ENCODE assay signal across 8 cellular contexts in genomic region chr5:34656700-34657549, GRCh38. TPM values are rescaled to one million over a fixed set of nuclear protein-coding genes. Genes with fewer than 3 reads are reported as not detected.
A peak's percentile ranks its signal among the peaks of the same experiment; 100 is the strongest.
DNase-seq lines count a peak whose midpoint lies in the region; ATAC-seq and TF ChIP-seq lines count a peak whose summit lies in the region.

No MANE protein-coding gene starts in this region.

- intact Hi-C loops in esophagus muscularis mucosa (cut with DNase I) (loop anchor here (5.0 kb wide), 3 partner anchors 135 to 255 kb away; no protein-coding TSS in a partner anchor), OCI-LY7 (cut with micrococcal nuclease; ENCODE audit: unreplicated experiment) (no loop called here)

- H2AFZ ChIP-seq in GM23338 = no peak overlapping the region
- no peak overlapping the region for H2AFZ ChIP-seq in OCI-LY7 (ENCODE audit: low read length)

- TF ChIP-seq EP300 in esophagus muscularis mucosa (IDR thresholded peaks at IDR 0.05) = no peak

- H3K9me3 ChIP-seq in esophagus muscularis mucosa (no peaks in the 10 kb centered on the region), OCI-LY7 (ENCODE audit: low read length) (no peaks in the 10 kb centered on the region)

- H4K20me1 ChIP-seq in GM23338 (replicated peaks; ENCODE audit: insufficient read depth) (peaks cover 34% of the 10 kb centered on the region), OCI-LY7 (ENCODE audit: insufficient read depth, low read length) (no peaks in the 10 kb centered on the region)

- no peaks in the 10 kb centered on the region; the same call in 2 of the 3 replicates for H3K9me3 Mint-ChIP-seq in GM23338
- no peaks in the 10 kb centered on the region for H3K9me3 Mint-ChIP-seq in WTC11
- H3K9me3 Mint-ChIP-seq in nephron progenitor cell = no peaks in the 10 kb centered on the region

- ATAC-seq in GM23338 = peak; percentile 28
- no peak for ATAC-seq in WTC11

- H3K27ac ChIP-seq in GM23338 (ENCODE audit: low read depth) (peak overlapping the region; percentile 93), esophagus muscularis mucosa (replicated peaks in 1 of 4) (peak overlapping the region; percentile 90 to 98 (median 94)), OCI-LY7 (ENCODE audit: low read depth, low read length, poor library complexity, severe bottlenecking) (no peak overlapping the region)

- H3K27me3 ChIP-seq in GM23338 (ENCODE audit: insufficient read depth) = no peaks in the 10 kb centered on the region
- H3K27me3 ChIP-seq in esophagus muscularis mucosa = no peaks in the 10 kb centered on the region

- H3F3A ChIP-seq in GM23338 (replicated peaks; ENCODE audit: low read depth) = peaks cover 4% of the 10 kb centered on the region

- H3K27ac Mint-ChIP-seq in GM23338 = 0 out of 2 replicates have a peak overlapping the region, but pooled peaks have one; percentile 71
- H3K27ac Mint-ChIP-seq in WTC11 = peak overlapping the region; percentile 89; the same call in 1 of the 2 replicates
- H3K27ac Mint-ChIP-seq in nephron progenitor cell = no peak overlapping the region

- H3K4me1 ChIP-seq in GM23338 (ENCODE audit: insufficient read depth) (peaks cover 53% of the 10 kb centered on the region), esophagus muscularis mucosa (peaks cover 16 to 37% (median 31%) of the 10 kb centered on the region in 4 donors), OCI-LY7 (ENCODE audit: insufficient read depth, low read length, poor library complexity, severe bottlenecking) (no peaks in the 10 kb centered on the region)

- H3K4me2 ChIP-seq in GM23338 = peak overlapping the region; percentile 88
- H3K4me2 ChIP-seq in OCI-LY7 (ENCODE audit: low read length) = no peak overlapping the region

- WGBS in esophagus muscularis mucosa = 0% methylated on average over 31 of the region's 61 CpGs

- DNase-seq in AG08396 (ENCODE audit: low spot score) = peak; percentile 39
- DNase-seq in GM23338 (ENCODE audit: low spot score) = peak; percentile 55
- no peak for DNase-seq in WTC11 (ENCODE audit: low spot score)
- DNase-seq in esophagus muscularis mucosa (ENCODE audit: extremely low spot score) = no peak
- peak; percentile 45 for DNase-seq in nephron progenitor cell
- DNase-seq in HUDEP-2 (lab: John Stamatoyannopoulos, UW; ENCODE audit: unreplicated experiment in 76 of 76) = no peak
- DNase-seq in DMS114 treated with DMSO at 0.1 percent for 48 hours (lab: John Stamatoyannopoulos, UW; ENCODE audit: unreplicated experiment) = no peak
- no peak for DNase-seq in OCI-LY7 (ENCODE audit: low spot score)

- H3K4me1 Mint-ChIP-seq in GM23338 = peaks cover 41% of the 10 kb centered on the region
- H3K4me1 Mint-ChIP-seq in WTC11 = peaks cover 67% of the 10 kb centered on the region
- H3K4me1 Mint-ChIP-seq in nephron progenitor cell = peaks cover 31% of the 10 kb centered on the region

- H3K4me3 ChIP-seq in GM23338 = peak overlapping the region; percentile 91
- peak overlapping the region; percentile 65 to 98 (median 86) for H3K4me3 ChIP-seq in esophagus muscularis mucosa
- no peak overlapping the region for H3K4me3 ChIP-seq in OCI-LY7 (ENCODE audit: low read depth, low read length, poor library complexity, severe bottlenecking)

- peaks cover 51% of the 10 kb centered on the region for H3K79me2 ChIP-seq in GM23338 (replicated peaks; ENCODE audit: insufficient read depth)
- no peaks in the 10 kb centered on the region for H3K79me2 ChIP-seq in OCI-LY7 (ENCODE audit: insufficient read depth, low read depth, low read length)

- CTCF ChIA-PET in WTC11 (lab: Charles Lee) (interaction anchor here (0.5 to 1.7 kb wide), 5 partner anchors 29 to 182 kb away, joined by 3 to 5 read pairs (median 3); no protein-coding TSS in a partner anchor), OCI-LY7 (lab: Charles Lee; ENCODE audit: unreplicated experiment) (no interaction called here)

- TF ChIP-seq POLR2A in esophagus muscularis mucosa (IDR thresholded peaks at IDR 0.05; ENCODE audit: low read depth) = no peak

- TF ChIP-seq CTCF in GM23338 (conservative IDR thresholded peaks at IDR 0.05; ENCODE audit: low read depth in 2 of 2) = no peak
- no peak for TF ChIP-seq CTCF in WTC11 (IDR thresholded peaks at IDR 0.05)
- no peak for TF ChIP-seq CTCF in esophagus muscularis mucosa (IDR thresholded peaks at IDR 0.05)
- no peak for TF ChIP-seq CTCF in nephron progenitor cell (IDR thresholded peaks at IDR 0.05)
- no peak for TF ChIP-seq CTCF in OCI-LY7 (conservative IDR thresholded peaks at IDR 0.05; ENCODE audit: low read length)

- H3K36me3 Mint-ChIP-seq in GM23338 (ENCODE audit: low read depth) = peaks cover 15% of the 10 kb centered on the region
- peaks cover 13% of the 10 kb centered on the region for H3K36me3 Mint-ChIP-seq in WTC11
- peaks cover 12% of the 10 kb centered on the region for H3K36me3 Mint-ChIP-seq in nephron progenitor cell (ENCODE audit: low read depth)

- H3K4me3 Mint-ChIP-seq in GM23338 (peak overlapping the region; percentile 90), WTC11 (peak overlapping the region; percentile 77), nephron progenitor cell (peak overlapping the region; percentile 94)

- POLR2A ChIA-PET in WTC11 (lab: Charles Lee) = interaction anchor here (0.8 to 1.9 kb wide), 6 partner anchors 10 to 999 kb away, joined by 3 to 7 read pairs (median 4); partner anchors contain the start of gene TTC23L
- POLR2A ChIA-PET in OCI-LY7 (lab: Charles Lee) = no interaction called here

- BruUV-seq in OCI-LY7 (replicated peaks; lab: Mats Ljungman, UMichigan) = no TSS peak

- peaks cover 4% of the 10 kb centered on the region; the same call in 1 of the 2 replicates for H3K36me3 ChIP-seq in GM23338 (ENCODE audit: insufficient read depth)
- H3K36me3 ChIP-seq in esophagus muscularis mucosa = no peaks in the 10 kb centered on the region
- H3K36me3 ChIP-seq in OCI-LY7 (ENCODE audit: insufficient read depth, low read length) = no peaks in the 10 kb centered on the region

- H3K9me2 ChIP-seq in GM23338 (ENCODE audit: insufficient read depth) (no peaks in the 10 kb centered on the region), OCI-LY7 (ENCODE audit: insufficient read depth, low read length) (no peaks in the 10 kb centered on the region)

- H3K27me3 Mint-ChIP-seq in GM23338 (ENCODE audit: insufficient read depth, low read depth, poor library complexity) = peaks cover 4% of the 10 kb centered on the region
- H3K27me3 Mint-ChIP-seq in WTC11 (ENCODE audit: low read depth) = no peaks in the 10 kb centered on the region
- peaks cover 28% of the 10 kb centered on the region for H3K27me3 Mint-ChIP-seq in nephron progenitor cell (ENCODE audit: low read depth, poor library complexity)

TF ChIP-seq in GM23338, 12 proteins besides CTCF, POLR2A, EP300 and RAD21 (continues in another document):
- no peak for TF ChIP-seq EZH2 (IDR thresholded peaks at IDR 0.05; ENCODE audit: low read depth, unreplicated experiment)
- no peak for TF ChIP-seq JUNB (IDR thresholded peaks at IDR 0.05; ENCODE audit: unreplicated experiment)

TF ChIP-seq in WTC11, 78 proteins besides CTCF, POLR2A, EP300 and RAD21 (continues in another document):
- TF ChIP-seq TEAD1 (CRISPR knock-in tag; IDR thresholded peaks at IDR 0.05) (0 out of 2 replicates have a peak, but pooled peaks have one; percentile 28), ATF2 (CRISPR knock-in tag; IDR thresholded peaks at IDR 0.05; ENCODE audit: borderline replicate concordance, low read depth) (no peak), JUN (CRISPR knock-in tag; IDR thresholded peaks at IDR 0.05) (0 out of 2 replicates have a peak, but pooled peaks have one; percentile 1)
- TF ChIP-seq, protein P1, sequence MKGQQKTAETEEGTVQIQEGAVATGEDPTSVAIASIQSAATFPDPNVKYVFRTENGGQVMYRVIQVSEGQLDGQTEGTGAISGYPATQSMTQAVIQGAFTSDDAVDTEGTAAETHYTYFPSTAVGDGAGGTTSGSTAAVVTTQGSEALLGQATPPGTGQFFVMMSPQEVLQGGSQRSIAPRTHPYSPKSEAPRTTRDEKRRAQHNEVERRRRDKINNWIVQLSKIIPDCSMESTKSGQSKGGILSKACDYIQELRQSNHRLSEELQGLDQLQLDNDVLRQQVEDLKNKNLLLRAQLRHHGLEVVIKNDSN (CRISPR knock-in tag; IDR thresholded peaks at IDR 0.05) = no peak

RNA-seq across cellular contexts. Expression of gene RAI14, which starts 0.8 kb away (rescaled TPM):
- total RNA-seq in GM23338 (2014; rRNA removed; shearing (Covaris generic)) = 90.3 and 95.8 TPM in 2 replicates
- polyA plus RNA-seq in GM23338 (2016; fragmentation: Nextera tagmentation; extraction: Ambion mirVana) = 46.7 and 58.8 TPM in 2 replicates
- total RNA-seq in WTC11 (2021) = 157 to 185 TPM (median 173 TPM) in 3 replicates
- 10 to 100 TPM; 57.3 to 76.4 (median 68.1) TPM for total RNA-seq in esophagus muscularis mucosa
- total RNA-seq in OCI-LY7 (2014; rRNA removed; shearing (Covaris generic)) = 0.92 and 1.0 TPM in 2 replicates
- total RNA-seq in OCI-LY7 (2022) = 8.0 and 12.3 TPM in 2 replicates

Comparison
In these comparisons a context has a peak if more than half of its experiments do, and no peak if none do; other contexts are left out.
1. DNase-seq: peak in AG08396 (single experiment), GM23338 (single experiment) and nephron progenitor cell (single experiment); none in WTC11 (single experiment), esophagus muscularis mucosa (single experiment), HUDEP-2 (0 of 76), DMS114 treated with DMSO at 0.1 percent for 48 hours (single experiment) and OCI-LY7 (single experiment).
2. Peak in every context shown above with its lines, with median percentiles within 50 percentile points of each other: H3K4me3 Mint-ChIP-seq.